Comparison of ENCODE assay signal across 20 cellular contexts in genomic region chr5:137595680-137596079, GRCh38.
"Had no signal": no experiment of that assay in that cellular context is flagged by ENCODE, and none has a peak within 500 bp of the region (broad histone marks: within the 10 kb centered on the region; RNA-seq: fewer than 3 reads in every experiment).

No MANE protein-coding gene starts in this region.

- H3K36me3 Mint-ChIP-seq: activated CD8-positive, alpha-beta memory T cell treated with anti-CD3 and anti-CD28 coated beads, Interleukin-2, amount 10 ng/mL, durations not matched to agents 7 days and 5 days; activated naive CD4-positive, alpha-beta T cell treated with anti-CD3 and anti-CD28 coated beads, Interleukin-2, amount 50 U/mL, for 24 hours; WTC11 had no signal

- H3K4me1 Mint-ChIP-seq: activated CD8-positive, alpha-beta memory T cell treated with anti-CD3 and anti-CD28 coated beads, Interleukin-2, amount 10 ng/mL, durations not matched to agents 7 days and 5 days; activated naive CD4-positive, alpha-beta T cell treated with anti-CD3 and anti-CD28 coated beads, Interleukin-2, amount 50 U/mL, for 24 hours; WTC11 had no signal

- DNase-seq: activated CD4-positive, alpha-beta T cell treated with anti-CD3 and anti-CD28 coated beads for 48 hours; activated CD4-positive, alpha-beta T cell treated with anti-CD3 and anti-CD28 coated beads, Interleukin-2, amount 50 U/mL, for 48 hours; activated CD4-positive, CD25-positive, alpha-beta regulatory T cell treated with anti-CD3 and anti-CD28 coated beads, Interleukin-2, amount 50 U/mL, for 72 hours; activated CD8-positive, alpha-beta memory T cell treated with anti-CD3 and anti-CD28 coated beads, Interleukin-2, amount 10 ng/mL, durations not matched to agents 7 days and 5 days; activated effector memory CD4-positive, alpha-beta T cell treated with Interleukin-2 at 50 U/mL for 16 hours; activated naive CD4-positive, alpha-beta T cell; activated T-cell treated with anti-CD3 and anti-CD28 coated beads, Interleukin-2, amount 50 U/mL, for 24 hours; aorta; NCI-H146; NCI-H2029; NCI-H2171; NCI-H446 treated with DMSO at 0.1 percent for 48 hours; NCI-H524 treated with DMSO at 0.1 percent for 48 hours; NCI-H748 treated with DMSO at 0.1 percent for 48 hours; SIG-M5; T-helper 17 cell; T-helper 9 cell had no signal

- H3K4me3 Mint-ChIP-seq: activated CD8-positive, alpha-beta memory T cell treated with anti-CD3 and anti-CD28 coated beads, Interleukin-2, amount 10 ng/mL, durations not matched to agents 7 days and 5 days; activated naive CD4-positive, alpha-beta T cell treated with anti-CD3 and anti-CD28 coated beads, Interleukin-2, amount 50 U/mL, for 24 hours; activated T-cell treated with anti-CD3 and anti-CD28 coated beads, Interleukin-2, amount 50 U/mL, for 24 hours; activated T-helper 1 cell treated with anti-CD3 and anti-CD28 coated beads, Interleukin-12 subunit alpha, Interleukin-12 subunit beta, Interleukin-2, Interleukin-4 antibody, amounts not matched to agents 30 ng/mL and 10 ng/mL and 1 ng/mL, durations not matched to agents 14 hours and 24 hours and 36 hours; T-helper 17 cell; WTC11 had no signal

- H3K27ac Mint-ChIP-seq: activated CD8-positive, alpha-beta memory T cell treated with anti-CD3 and anti-CD28 coated beads, Interleukin-2, amount 10 ng/mL, durations not matched to agents 7 days and 5 days; activated naive CD4-positive, alpha-beta T cell treated with anti-CD3 and anti-CD28 coated beads, Interleukin-2, amount 50 U/mL, for 24 hours; activated T-cell treated with anti-CD3 and anti-CD28 coated beads, Interleukin-2, amount 50 U/mL, for 24 hours; activated T-helper 1 cell treated with anti-CD3 and anti-CD28 coated beads, Interleukin-12 subunit alpha, Interleukin-12 subunit beta, Interleukin-2, Interleukin-4 antibody, amounts not matched to agents 30 ng/mL and 10 ng/mL and 1 ng/mL, durations not matched to agents 14 hours and 24 hours and 36 hours; T-helper 17 cell; WTC11 had no signal

- H3K9me3 Mint-ChIP-seq: activated T-cell treated with anti-CD3 and anti-CD28 coated beads, Interleukin-2, amount 50 U/mL, for 24 hours; activated T-helper 1 cell treated with anti-CD3 and anti-CD28 coated beads, Interleukin-12 subunit alpha, Interleukin-12 subunit beta, Interleukin-2, Interleukin-4 antibody, amounts not matched to agents 30 ng/mL and 10 ng/mL and 1 ng/mL, durations not matched to agents 14 hours and 24 hours and 36 hours had no signal
